1 cellular context compared by ENCODE assay signal in the genomic region with DNA sequence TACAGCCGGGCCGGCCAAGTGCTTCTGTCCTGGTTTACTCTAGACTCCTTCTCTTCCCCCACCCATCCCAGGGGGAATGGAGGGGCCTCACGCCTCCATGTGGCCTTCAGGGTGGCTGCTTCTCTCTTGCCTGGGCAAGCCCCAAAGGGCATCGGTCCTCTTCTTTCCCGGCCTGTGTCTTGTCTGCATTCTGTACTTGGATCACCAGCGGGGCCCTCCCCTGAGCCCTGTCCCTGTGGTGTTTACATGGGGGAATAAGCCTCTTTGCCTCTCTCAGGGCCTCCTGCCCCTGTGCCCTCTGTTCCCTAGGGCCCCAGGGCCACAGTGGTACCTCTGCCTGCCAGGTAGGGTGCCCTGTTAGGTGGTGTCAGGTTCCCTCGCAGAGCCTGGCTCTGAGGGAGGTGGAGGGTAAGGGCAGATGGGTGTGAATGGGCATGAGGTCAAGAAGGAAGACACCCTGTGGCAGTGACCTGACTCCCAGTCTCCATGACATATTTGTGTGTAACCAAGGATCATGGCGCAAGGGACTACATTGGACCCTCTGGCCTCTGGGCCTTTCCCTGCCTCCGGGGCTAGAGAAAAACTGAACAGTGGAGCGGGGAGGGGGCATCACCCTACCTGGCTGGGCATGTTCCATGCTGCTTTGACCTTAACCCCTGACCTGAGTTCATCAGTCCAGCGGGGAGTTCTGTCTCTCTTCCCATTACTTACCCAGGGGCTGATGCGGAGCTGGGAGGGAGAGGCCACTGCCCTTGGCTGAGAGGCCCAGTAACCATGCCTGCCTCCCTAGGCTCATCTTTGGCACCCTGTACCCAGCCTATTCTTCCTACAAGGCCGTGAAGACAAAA.
TF ChIP-seq lines count a peak whose summit lies in the region.

No MANE protein-coding gene starts in this region.

TF ChIP-seq in HepG2, 621 proteins besides CTCF, POLR2A, EP300 and RAD21 (continues in another document):
- TF ChIP-seq LCORL (IDR thresholded peaks at IDR 0.05) (no peak), LCORL (CRISPR knock-in tag; IDR thresholded peaks at IDR 0.05) (peak; percentile 19; the same call in 1 of the 2 replicates), KDM5A (IDR thresholded peaks at IDR 0.05; ENCODE audit: borderline replicate concordance, low read length) (no peak), MAZ (IDR thresholded peaks at IDR 0.05; ENCODE audit: borderline replicate concordance, low read depth, low read length) (no peak), MAZ (CRISPR knock-in tag; IDR thresholded peaks at IDR 0.05; ENCODE audit: low read depth) (0 out of 2 replicates have a peak, but pooled peaks have one; percentile 19), NR2C2 (CRISPR knock-in tag; IDR thresholded peaks at IDR 0.05; ENCODE audit: borderline replicate concordance) (peak; percentile 62; the same call in 1 of the 2 replicates), ZNF543 (CRISPR knock-in tag; IDR thresholded peaks at IDR 0.05) (no peak), ZXDC (CRISPR knock-in tag; IDR thresholded peaks at IDR 0.05) (no peak), RARA (CRISPR knock-in tag; IDR thresholded peaks at IDR 0.05) (0 out of 2 replicates have a peak, but pooled peaks have one; percentile 6), ERF (CRISPR knock-in tag; IDR thresholded peaks at IDR 0.05) (no peak), TOE1 (CRISPR knock-in tag; IDR thresholded peaks at IDR 0.05) (no peak), TP53 (CRISPR knock-in tag; conservative IDR thresholded peaks at IDR 0.05) (no peak), BRCA1 (CRISPR knock-in tag; IDR thresholded peaks at IDR 0.05) (no peak), AKAP8 (CRISPR knock-in tag; IDR thresholded peaks at IDR 0.05) (no peak), SRSF4 (IDR thresholded peaks at IDR 0.05; ENCODE audit: low read depth, low read length, poor library complexity, severe bottlenecking) (no peak), ZSCAN25 (CRISPR knock-in tag; IDR thresholded peaks at IDR 0.05) (0 out of 2 replicates have a peak, but pooled peaks have one; percentile 39), FOXC1 (CRISPR knock-in tag; IDR thresholded peaks at IDR 0.05; ENCODE audit: borderline replicate concordance) (no peak), EZH2 (conservative IDR thresholded peaks at IDR 0.05; ENCODE audit: low read depth, low read length) (no peak), ZBTB34 (CRISPR knock-in tag; IDR thresholded peaks at IDR 0.05) (no peak), ZBTB1 (CRISPR knock-in tag; IDR thresholded peaks at IDR 0.05; ENCODE audit: borderline replicate concordance) (no peak), PHF21A (CRISPR knock-in tag; IDR thresholded peaks at IDR 0.05) (no peak), SKI (IDR thresholded peaks at IDR 0.05; ENCODE audit: partially characterized antibody) (no peak), ZNF33A (CRISPR knock-in tag; IDR thresholded peaks at IDR 0.05; ENCODE audit: borderline replicate concordance) (no peak), ZNF781 (CRISPR knock-in tag; IDR thresholded peaks at IDR 0.05; ENCODE audit: borderline replicate concordance, not compliant biosample characterization) (no peak), ZNF343 (CRISPR knock-in tag; IDR thresholded peaks at IDR 0.05) (no peak), ATF1 (CRISPR knock-in tag; IDR thresholded peaks at IDR 0.05) (no peak), ZNF644 (CRISPR knock-in tag; IDR thresholded peaks at IDR 0.05; ENCODE audit: low read depth) (peak; percentile 41; the same call in 1 of the 2 replicates), SALL1 (CRISPR knock-in tag; IDR thresholded peaks at IDR 0.05) (0 out of 2 replicates have a peak, but pooled peaks have one; percentile 11), HNRNPL (IDR thresholded peaks at IDR 0.05; ENCODE audit: low read depth, low read length) (peak; percentile 75), NRL (CRISPR knock-in tag; IDR thresholded peaks at IDR 0.05; ENCODE audit: borderline replicate concordance) (peak; percentile 44; the same call in 1 of the 2 replicates), SPEN (CRISPR knock-in tag; IDR thresholded peaks at IDR 0.05; ENCODE audit: low read depth) (no peak), ZNF530 (CRISPR knock-in tag; IDR thresholded peaks at IDR 0.05; ENCODE audit: low read depth) (no peak), ZNF768 (CRISPR knock-in tag; IDR thresholded peaks at IDR 0.05) (no peak), MIER3 (CRISPR knock-in tag; IDR thresholded peaks at IDR 0.05; ENCODE audit: borderline replicate concordance) (no peak), TBX3 (IDR thresholded peaks at IDR 0.05; ENCODE audit: borderline replicate concordance) (no peak), THAP7 (CRISPR knock-in tag; IDR thresholded peaks at IDR 0.05) (0 out of 2 replicates have a peak, but pooled peaks have one; percentile 41), ZNF619 (CRISPR knock-in tag; IDR thresholded peaks at IDR 0.05) (no peak), ZMAT3 (CRISPR knock-in tag; conservative IDR thresholded peaks at IDR 0.05) (peak; percentile 40; the same call in 1 of the 2 replicates), STAG1 (CRISPR knock-in tag; IDR thresholded peaks at IDR 0.05) (no peak), KLF9 (CRISPR knock-in tag; IDR thresholded peaks at IDR 0.05; ENCODE audit: low read depth) (no peak), KDM2A (CRISPR knock-in tag; IDR thresholded peaks at IDR 0.05; ENCODE audit: borderline replicate concordance, low read depth) (no peak), PHF20 (CRISPR knock-in tag; IDR thresholded peaks at IDR 0.05) (no peak), SNRNP70 (IDR thresholded peaks at IDR 0.05; ENCODE audit: low read depth, low read length) (no peak), ZNF282 (IDR thresholded peaks at IDR 0.05; ENCODE audit: partially characterized antibody) (no peak), CAMTA2 (CRISPR knock-in tag; IDR thresholded peaks at IDR 0.05; ENCODE audit: borderline replicate concordance) (no peak), PATZ1 (CRISPR knock-in tag; IDR thresholded peaks at IDR 0.05) (no peak), FOXA3 (CRISPR knock-in tag; IDR thresholded peaks at IDR 0.05) (peak; percentile 43; the same call in 1 of the 2 replicates), ZNF598 (CRISPR knock-in tag; IDR thresholded peaks at IDR 0.05; ENCODE audit: borderline replicate concordance) (peak; percentile 78; the same call in 1 of the 2 replicates), ZNF891 (CRISPR knock-in tag; IDR thresholded peaks at IDR 0.05) (peak; percentile 77), ZNF33B (CRISPR knock-in tag; IDR thresholded peaks at IDR 0.05) (0 out of 2 replicates have a peak, but pooled peaks have one; percentile 49), TAF15 (IDR thresholded peaks at IDR 0.05; ENCODE audit: low read depth, low read length, poor library complexity, severe bottlenecking) (no peak), ZMYM3 (CRISPR knock-in tag; IDR thresholded peaks at IDR 0.05) (0 out of 2 replicates have a peak, but pooled peaks have one; percentile 6), ISX (CRISPR knock-in tag; conservative IDR thresholded peaks at IDR 0.05) (no peak), ZNF230 (CRISPR knock-in tag; IDR thresholded peaks at IDR 0.05) (no peak), GLI4 (CRISPR knock-in tag; IDR thresholded peaks at IDR 0.05; ENCODE audit: borderline replicate concordance) (0 out of 2 replicates have a peak, but pooled peaks have one; percentile 46), ZNF264 (CRISPR knock-in tag; IDR thresholded peaks at IDR 0.05) (no peak)
- TF ChIP-seq, protein P1, sequence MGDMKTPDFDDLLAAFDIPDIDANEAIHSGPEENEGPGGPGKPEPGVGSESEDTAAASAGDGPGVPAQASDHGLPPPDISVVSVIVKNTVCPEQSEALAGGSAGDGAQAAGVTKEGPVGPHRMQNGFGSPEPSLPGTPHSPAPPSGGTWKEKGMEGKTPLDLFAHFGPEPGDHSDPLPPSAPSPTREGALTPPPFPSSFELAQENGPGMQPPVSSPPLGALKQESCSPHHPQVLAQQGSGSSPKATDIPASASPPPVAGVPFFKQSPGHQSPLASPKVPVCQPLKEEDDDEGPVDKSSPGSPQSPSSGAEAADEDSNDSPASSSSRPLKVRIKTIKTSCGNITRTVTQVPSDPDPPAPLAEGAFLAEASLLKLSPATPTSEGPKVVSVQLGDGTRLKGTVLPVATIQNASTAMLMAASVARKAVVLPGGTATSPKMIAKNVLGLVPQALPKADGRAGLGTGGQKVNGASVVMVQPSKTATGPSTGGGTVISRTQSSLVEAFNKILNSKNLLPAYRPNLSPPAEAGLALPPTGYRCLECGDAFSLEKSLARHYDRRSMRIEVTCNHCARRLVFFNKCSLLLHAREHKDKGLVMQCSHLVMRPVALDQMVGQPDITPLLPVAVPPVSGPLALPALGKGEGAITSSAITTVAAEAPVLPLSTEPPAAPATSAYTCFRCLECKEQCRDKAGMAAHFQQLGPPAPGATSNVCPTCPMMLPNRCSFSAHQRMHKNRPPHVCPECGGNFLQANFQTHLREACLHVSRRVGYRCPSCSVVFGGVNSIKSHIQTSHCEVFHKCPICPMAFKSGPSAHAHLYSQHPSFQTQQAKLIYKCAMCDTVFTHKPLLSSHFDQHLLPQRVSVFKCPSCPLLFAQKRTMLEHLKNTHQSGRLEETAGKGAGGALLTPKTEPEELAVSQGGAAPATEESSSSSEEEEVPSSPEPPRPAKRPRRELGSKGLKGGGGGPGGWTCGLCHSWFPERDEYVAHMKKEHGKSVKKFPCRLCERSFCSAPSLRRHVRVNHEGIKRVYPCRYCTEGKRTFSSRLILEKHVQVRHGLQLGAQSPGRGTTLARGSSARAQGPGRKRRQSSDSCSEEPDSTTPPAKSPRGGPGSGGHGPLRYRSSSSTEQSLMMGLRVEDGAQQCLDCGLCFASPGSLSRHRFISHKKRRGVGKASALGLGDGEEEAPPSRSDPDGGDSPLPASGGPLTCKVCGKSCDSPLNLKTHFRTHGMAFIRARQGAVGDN (CRISPR knock-in tag; IDR thresholded peaks at IDR 0.05), result peak; percentile 57; the same call in 1 of the 2 replicates
- TF ChIP-seq, protein P2, sequence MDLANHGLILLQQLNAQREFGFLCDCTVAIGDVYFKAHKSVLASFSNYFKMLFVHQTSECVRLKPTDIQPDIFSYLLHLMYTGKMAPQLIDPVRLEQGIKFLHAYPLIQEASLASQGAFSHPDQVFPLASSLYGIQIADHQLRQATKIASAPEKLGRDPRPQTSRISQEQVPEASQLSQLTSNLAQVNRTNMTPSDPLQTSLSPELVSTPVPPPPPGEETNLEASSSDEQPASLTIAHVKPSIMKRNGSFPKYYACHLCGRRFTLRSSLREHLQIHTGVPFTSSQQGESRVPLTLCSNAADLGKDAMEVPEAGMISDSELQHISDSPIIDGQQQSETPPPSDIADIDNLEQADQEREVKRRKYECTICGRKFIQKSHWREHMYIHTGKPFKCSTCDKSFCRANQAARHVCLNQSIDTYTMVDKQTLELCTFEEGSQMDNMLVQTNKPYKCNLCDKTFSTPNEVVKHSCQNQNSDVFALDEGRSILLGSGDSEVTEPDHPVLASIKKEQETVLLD (CRISPR knock-in tag; IDR thresholded peaks at IDR 0.05; ENCODE audit: low read depth), result no peak
